In the genomic region with DNA sequence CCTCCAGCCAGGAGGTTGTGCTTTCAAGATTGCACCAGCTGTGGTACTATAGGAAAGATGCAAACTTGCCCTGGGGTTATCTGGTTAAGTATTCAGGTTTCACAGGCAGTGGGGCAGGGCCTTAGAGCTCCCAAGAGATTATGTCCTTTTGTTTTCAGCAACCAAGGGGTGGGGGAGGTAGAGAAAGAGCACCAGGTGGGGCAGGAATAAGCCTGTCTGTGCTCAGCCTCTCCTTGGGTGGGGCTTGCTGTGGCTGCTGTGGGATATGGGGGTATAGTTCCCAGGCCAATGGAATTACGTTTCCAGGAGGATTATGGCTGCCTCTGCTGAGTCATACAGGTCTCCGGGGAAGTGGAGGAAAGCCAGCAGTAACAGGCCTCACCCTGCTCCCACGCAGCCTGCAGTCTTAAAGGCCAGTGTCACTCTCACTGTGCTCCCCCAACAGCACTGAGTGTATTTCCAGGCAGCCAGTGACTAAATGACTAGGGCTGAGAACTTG, we compare ENCODE assay signal across 10 cellular contexts.
DNase-seq lines count a peak whose midpoint lies in the region; ATAC-seq and TF ChIP-seq lines count a peak whose summit lies in the region.
"Had no signal": no experiment of that assay in that cellular context is flagged by ENCODE, and none has a peak within 500 bp of the region (broad histone marks: within the 10 kb centered on the region; RNA-seq: fewer than 3 reads in every experiment).

No MANE protein-coding gene starts in this region.

- H3K4me3 ChIP-seq in NT2/D1 (ENCODE audit: insufficient read length, low read depth), result peak overlapping the region; percentile 13
- no peak overlapping the region for H3K4me3 ChIP-seq in cardiac muscle cell

- no peaks in the 10 kb centered on the region for H3K36me3 ChIP-seq in NT2/D1 (ENCODE audit: insufficient read depth, insufficient read length, low read length)
- H3K36me3 ChIP-seq in cardiac muscle cell, result no peaks in the 10 kb centered on the region

- H3K27me3 ChIP-seq in NT2/D1 (ENCODE audit: insufficient read depth, insufficient read length) (no peaks in the 10 kb centered on the region), cardiac muscle cell (no peaks in the 10 kb centered on the region)

- peak overlapping the region; percentile 63 for H3K9ac ChIP-seq in NT2/D1 (ENCODE audit: insufficient read length, low read depth)

- H3K27ac ChIP-seq in cardiac muscle cell (peak overlapping the region; percentile 26), caudate nucleus (ENCODE audit: low read depth, low read length) (no peak overlapping the region)
- H3K27ac ChIP-seq: C4-2B had no signal

- peak; percentile 80 for DNase-seq in COLO668 (lab: John Stamatoyannopoulos, UW; ENCODE audit: unreplicated experiment)
- peak; percentile 74 for DNase-seq in NT2/D1 (ENCODE audit: low read depth, low spot score)
- peak in 1 of 2 donors; percentile 78 for DNase-seq in cardiac muscle cell (ENCODE audit: low read depth in 1 of 2, low spot score in 1 of 2)
- no peak for DNase-seq in superior temporal gyrus (ENCODE audit: extremely low spot score)
- no peak for DNase-seq in hypothalamus (lab: John Stamatoyannopoulos, UW)
- DNase-seq in caudate nucleus (lab: John Stamatoyannopoulos, UW), result no peak
- DNase-seq: activated CD4-positive, CD25-positive, alpha-beta regulatory T cell had no signal

- H3K4me1 ChIP-seq in NT2/D1 (ENCODE audit: insufficient read depth, insufficient read length) (no peaks in the 10 kb centered on the region), cardiac muscle cell (ENCODE audit: low read depth) (no peaks in the 10 kb centered on the region)

- TF ChIP-seq CTCF in cardiac muscle cell (IDR thresholded peaks at IDR 0.05; ENCODE audit: low read depth, low read length), result no peak

- H3K9me3 ChIP-seq in NT2/D1 (ENCODE audit: insufficient read depth, low read length) (peaks cover 5% of the 10 kb centered on the region; the same call in 1 of the 2 replicates), cardiac muscle cell (ENCODE audit: low read depth) (no peaks in the 10 kb centered on the region)

- ATAC-seq in HG03060 (IDR thresholded peaks at IDR 0.05; ENCODE audit: low read depth, unreplicated experiment) (peak; percentile 45), HG03097 (IDR thresholded peaks at IDR 0.05; ENCODE audit: low FRiP score, unreplicated experiment) (no peak)

Comparison
In these comparisons a context has a peak if more than half of its experiments do, and no peak if none do; other contexts are left out.
1. DNase-seq: peak in COLO668 (single experiment) and NT2/D1 (single experiment); none in superior temporal gyrus (single experiment), hypothalamus (0 of 51) and caudate nucleus (0 of 61).